In the genomic region with DNA sequence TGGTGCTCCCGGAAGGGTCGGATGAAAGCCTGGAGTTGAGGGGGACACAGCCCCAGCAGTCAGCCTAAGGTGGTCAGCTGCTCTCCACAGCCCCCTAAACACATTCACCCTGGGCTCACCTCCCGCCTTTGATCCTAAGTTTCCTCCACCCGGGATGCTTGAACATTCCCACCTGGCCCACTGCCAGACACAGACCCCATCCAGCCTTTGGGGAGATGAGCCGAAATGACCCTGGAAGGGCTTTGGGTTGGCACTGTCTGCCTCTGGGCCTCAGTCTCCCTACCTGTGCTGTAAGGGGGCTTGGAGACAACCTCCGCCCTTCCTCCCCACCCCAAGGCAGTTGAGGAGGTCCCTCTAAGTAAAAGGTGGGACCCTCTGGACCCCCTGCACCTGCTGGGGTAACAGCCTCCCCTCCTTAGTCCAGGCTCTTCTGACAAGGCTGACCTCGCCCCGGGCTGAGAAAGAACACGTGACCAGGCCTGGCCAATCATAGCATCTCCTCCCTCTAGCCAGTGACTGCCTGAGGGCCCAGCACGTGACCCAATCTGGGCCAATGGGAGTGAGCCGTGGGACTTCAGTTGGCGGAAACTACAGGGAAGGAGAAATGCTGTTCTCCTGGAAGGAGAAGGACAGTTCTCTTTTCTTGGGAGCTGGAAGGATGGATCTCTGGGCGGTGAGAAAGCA, we compare ENCODE assay signal across 15 cellular contexts. TPM values are rescaled to one million over a fixed set of nuclear protein-coding genes. Genes with fewer than 3 reads are reported as not detected.
DNase-seq lines count a peak whose midpoint lies in the region; ATAC-seq and TF ChIP-seq lines count a peak whose summit lies in the region.
"Had no signal": no experiment of that assay in that cellular context is flagged by ENCODE, and none has a peak within 500 bp of the region (broad histone marks: within the 10 kb centered on the region; RNA-seq: fewer than 3 reads in every experiment).

No MANE protein-coding gene starts in this region.

- no peaks in the 10 kb centered on the region for H3K9me3 Mint-ChIP-seq in activated CD8-positive, alpha-beta T cell treated with anti-CD3 and anti-CD28 coated beads, Interleukin-2, amount 10 ng/mL, durations not matched to agents 7 days and 5 days (ENCODE audit: insufficient read depth)
- no peaks in the 10 kb centered on the region for H3K9me3 Mint-ChIP-seq in naive thymus-derived CD4-positive, alpha-beta T cell
- H3K9me3 Mint-ChIP-seq in CD8-positive, alpha-beta T cell: no peaks in the 10 kb centered on the region
- H3K9me3 Mint-ChIP-seq in activated naive CD4-positive, alpha-beta T cell treated with anti-CD3 and anti-CD28 coated beads, Interleukin-2, amount 10 ng/mL, durations not matched to agents 7 days and 5 days: no peaks in the 10 kb centered on the region
- H3K9me3 Mint-ChIP-seq: activated CD4-positive, alpha-beta memory T cell treated with anti-CD3 and anti-CD28 coated beads for 36 hours; activated naive CD8-positive, alpha-beta T cell treated with anti-CD3 and anti-CD28 coated beads, Interleukin-2, amount 10 ng/mL, durations not matched to agents 7 days and 5 days; neural crest cell had no signal

- H3K4me3 ChIP-seq in HEK293 (ENCODE audit: low read depth, low read length): no peak overlapping the region
- H3K4me3 ChIP-seq in naive thymus-derived CD4-positive, alpha-beta T cell (ENCODE audit: low read length): no peak overlapping the region
- H3K4me3 ChIP-seq in CD8-positive, alpha-beta T cell (ENCODE audit: low read depth, low read length): no peak overlapping the region
- H3K4me3 ChIP-seq: smooth muscle cell had no signal

- peak; percentile 41 for ATAC-seq in activated CD8-positive, alpha-beta T cell treated with anti-CD3 and anti-CD28 coated beads, Interleukin-2, amount 10 ng/mL, durations not matched to agents 7 days and 5 days
- ATAC-seq in naive thymus-derived CD4-positive, alpha-beta T cell: peak; percentile 40
- no peak for ATAC-seq in CD8-positive, alpha-beta T cell
- ATAC-seq: left colon had no signal

- POLR2A ChIA-PET in HEK293 (lab: Yijun Ruan, JAX): interaction anchor here (1.3 kb wide), 1 partner anchor 43 kb away, joined by 3 read pairs; no protein-coding TSS in a partner anchor
- POLR2A ChIA-PET in activated CD8-positive, alpha-beta T cell treated with anti-CD3 and anti-CD28 coated beads, Interleukin-2, amount 10 ng/mL, durations not matched to agents 7 days and 5 days (lab: Charles Lee): interaction anchor here (1.0 kb wide), 1 partner anchor 17 kb away, joined by 3 read pairs; no protein-coding TSS in a partner anchor
- POLR2A ChIA-PET in naive thymus-derived CD4-positive, alpha-beta T cell (lab: Charles Lee): no interaction called here
- POLR2A ChIA-PET in CD8-positive, alpha-beta T cell (lab: Charles Lee): interaction anchor here (0.8 kb wide), 1 partner anchor 24 kb away, joined by 3 read pairs; no protein-coding TSS in a partner anchor

- peaks cover 0 to 97% of the 10 kb centered on the region in 2 experiments; a peak in 2 of 3 replicates for H3K36me3 ChIP-seq in HEK293 (ENCODE audit: control insufficient read depth in 2 of 2, insufficient read depth in 1 of 2, low read length in 2 of 2)
- peaks cover 0 to 77% (median 16%) of the 10 kb centered on the region in 3 experiments for H3K36me3 ChIP-seq in naive thymus-derived CD4-positive, alpha-beta T cell (ENCODE audit: control insufficient read depth in 2 of 3, insufficient read depth in 3 of 3, low read length in 3 of 3)
- peaks cover 57% of the 10 kb centered on the region for H3K36me3 ChIP-seq in CD8-positive, alpha-beta T cell (ENCODE audit: insufficient read depth, low read length)

- peak; percentile 64 for DNase-seq in AG08396 (ENCODE audit: low spot score)
- DNase-seq in activated CD8-positive, alpha-beta T cell treated with anti-CD3 and anti-CD28 coated beads, Interleukin-2, amount 10 ng/mL, durations not matched to agents 7 days and 5 days: no peak
- DNase-seq in naive thymus-derived CD4-positive, alpha-beta T cell: no peak
- DNase-seq in effector CD4-positive, alpha-beta T cell: no peak
- DNase-seq in CD8-positive, alpha-beta T cell: no peak
- no peak for DNase-seq in C1 segment of cervical spinal cord (lab: John Stamatoyannopoulos, UW)
- no peak for DNase-seq in activated naive CD4-positive, alpha-beta T cell treated with anti-CD3 and anti-CD28 coated beads, Interleukin-2, amount 10 ng/mL, durations not matched to agents 7 days and 5 days
- DNase-seq: activated CD4-positive, alpha-beta memory T cell treated with anti-CD3 and anti-CD28 coated beads for 36 hours; activated naive CD8-positive, alpha-beta T cell treated with anti-CD3 and anti-CD28 coated beads, Interleukin-2, amount 10 ng/mL, durations not matched to agents 7 days and 5 days; foreskin fibroblast; NCI-H1694 treated with DMSO at 0.1 percent for 48 hours had no signal

- H3K27ac ChIP-seq in HEK293 (ENCODE audit: extremely low read depth, low read depth, low read length): no peak overlapping the region
- no peak overlapping the region for H3K27ac ChIP-seq in naive thymus-derived CD4-positive, alpha-beta T cell (ENCODE audit: low read depth, low read length)
- no peak overlapping the region for H3K27ac ChIP-seq in CD8-positive, alpha-beta T cell (ENCODE audit: low read depth, low read length)

- no peaks in the 10 kb centered on the region for H3K27me3 ChIP-seq in naive thymus-derived CD4-positive, alpha-beta T cell (ENCODE audit: control insufficient read depth in 2 of 2, insufficient read depth in 2 of 2, low read length in 2 of 2)
- no peaks in the 10 kb centered on the region for H3K27me3 ChIP-seq in CD8-positive, alpha-beta T cell (ENCODE audit: insufficient read depth, low read length)

- no peaks in the 10 kb centered on the region for H3K27me3 Mint-ChIP-seq in activated CD8-positive, alpha-beta T cell treated with anti-CD3 and anti-CD28 coated beads, Interleukin-2, amount 10 ng/mL, durations not matched to agents 7 days and 5 days (ENCODE audit: low read depth)
- H3K27me3 Mint-ChIP-seq in naive thymus-derived CD4-positive, alpha-beta T cell: no peaks in the 10 kb centered on the region
- H3K27me3 Mint-ChIP-seq in CD8-positive, alpha-beta T cell (ENCODE audit: low read depth): no peaks in the 10 kb centered on the region
- H3K27me3 Mint-ChIP-seq in activated naive CD4-positive, alpha-beta T cell treated with anti-CD3 and anti-CD28 coated beads, Interleukin-2, amount 10 ng/mL, durations not matched to agents 7 days and 5 days: no peaks in the 10 kb centered on the region
- H3K27me3 Mint-ChIP-seq: activated CD4-positive, alpha-beta memory T cell treated with anti-CD3 and anti-CD28 coated beads for 36 hours; activated naive CD8-positive, alpha-beta T cell treated with anti-CD3 and anti-CD28 coated beads, Interleukin-2, amount 10 ng/mL, durations not matched to agents 7 days and 5 days had no signal

- H3K27ac Mint-ChIP-seq in activated CD8-positive, alpha-beta T cell treated with anti-CD3 and anti-CD28 coated beads, Interleukin-2, amount 10 ng/mL, durations not matched to agents 7 days and 5 days: no peak overlapping the region
- H3K27ac Mint-ChIP-seq in naive thymus-derived CD4-positive, alpha-beta T cell: peak overlapping the region in 6 of 9 donors; percentile 18 to 74 (median 52)
- H3K27ac Mint-ChIP-seq in CD8-positive, alpha-beta T cell: no peak overlapping the region
- H3K27ac Mint-ChIP-seq in activated naive CD4-positive, alpha-beta T cell treated with anti-CD3 and anti-CD28 coated beads, Interleukin-2, amount 10 ng/mL, durations not matched to agents 7 days and 5 days: no peak overlapping the region
- H3K27ac Mint-ChIP-seq: activated CD4-positive, alpha-beta memory T cell treated with anti-CD3 and anti-CD28 coated beads for 36 hours; activated naive CD8-positive, alpha-beta T cell treated with anti-CD3 and anti-CD28 coated beads, Interleukin-2, amount 10 ng/mL, durations not matched to agents 7 days and 5 days had no signal

- H3K4me1 ChIP-seq in HEK293 (ENCODE audit: control insufficient read depth, insufficient read depth, low read length): no peaks in the 10 kb centered on the region
- no peaks in the 10 kb centered on the region for H3K4me1 ChIP-seq in naive thymus-derived CD4-positive, alpha-beta T cell (ENCODE audit: control insufficient read depth in 2 of 2, insufficient read depth in 2 of 2, low read length in 2 of 2)
- H3K4me1 ChIP-seq in CD8-positive, alpha-beta T cell (ENCODE audit: insufficient read depth, low read length): no peaks in the 10 kb centered on the region

- H3K36me3 Mint-ChIP-seq in activated CD8-positive, alpha-beta T cell treated with anti-CD3 and anti-CD28 coated beads, Interleukin-2, amount 10 ng/mL, durations not matched to agents 7 days and 5 days (ENCODE audit: low read depth): peaks cover 51% of the 10 kb centered on the region
- peaks cover 7 to 40% (median 16%) of the 10 kb centered on the region in 5 donors for H3K36me3 Mint-ChIP-seq in naive thymus-derived CD4-positive, alpha-beta T cell
- peaks cover 82% of the 10 kb centered on the region for H3K36me3 Mint-ChIP-seq in CD8-positive, alpha-beta T cell
- peaks cover 51% of the 10 kb centered on the region for H3K36me3 Mint-ChIP-seq in activated naive CD4-positive, alpha-beta T cell treated with anti-CD3 and anti-CD28 coated beads, Interleukin-2, amount 10 ng/mL, durations not matched to agents 7 days and 5 days

- CTCF ChIA-PET in HEK293 (lab: Yijun Ruan, JAX): no interaction called here
- CTCF ChIA-PET in activated CD8-positive, alpha-beta T cell treated with anti-CD3 and anti-CD28 coated beads, Interleukin-2, amount 10 ng/mL, durations not matched to agents 7 days and 5 days (lab: Charles Lee): interaction anchor here (1.2 kb wide), 1 partner anchor 58 kb away, joined by 6 read pairs; no protein-coding TSS in a partner anchor
- CTCF ChIA-PET in naive thymus-derived CD4-positive, alpha-beta T cell (lab: Charles Lee): interaction anchor here (0.6 to 2.1 kb wide), 4 partner anchors 10 to 40 kb away, joined by 3 to 6 read pairs (median 4); no protein-coding TSS in a partner anchor
- CTCF ChIA-PET in CD8-positive, alpha-beta T cell (lab: Charles Lee): interaction anchor here (2.1 to 2.3 kb wide), 2 partner anchors 23 to 39 kb away, joined by 7 to 14 read pairs; partner anchors contain the start of gene PEDS1
- CTCF ChIA-PET in activated naive CD4-positive, alpha-beta T cell treated with anti-CD3 and anti-CD28 coated beads, Interleukin-2, amount 10 ng/mL, durations not matched to agents 7 days and 5 days (lab: Charles Lee): no interaction called here

- no peaks in the 10 kb centered on the region for H3K9me3 ChIP-seq in HEK293 (ENCODE audit: control insufficient read depth, insufficient read depth, low read depth, low read length)
- no peaks in the 10 kb centered on the region for H3K9me3 ChIP-seq in naive thymus-derived CD4-positive, alpha-beta T cell (ENCODE audit: control insufficient read depth in 2 of 3, low read length in 3 of 3)
- H3K9me3 ChIP-seq in CD8-positive, alpha-beta T cell (ENCODE audit: low read length): no peaks in the 10 kb centered on the region

- H3K4me3 Mint-ChIP-seq in activated CD8-positive, alpha-beta T cell treated with anti-CD3 and anti-CD28 coated beads, Interleukin-2, amount 10 ng/mL, durations not matched to agents 7 days and 5 days: no peak overlapping the region
- H3K4me3 Mint-ChIP-seq in naive thymus-derived CD4-positive, alpha-beta T cell: no peak overlapping the region
- H3K4me3 Mint-ChIP-seq in CD8-positive, alpha-beta T cell: no peak overlapping the region
- no peak overlapping the region for H3K4me3 Mint-ChIP-seq in activated naive CD4-positive, alpha-beta T cell treated with anti-CD3 and anti-CD28 coated beads, Interleukin-2, amount 10 ng/mL, durations not matched to agents 7 days and 5 days
- H3K4me3 Mint-ChIP-seq: activated CD4-positive, alpha-beta memory T cell treated with anti-CD3 and anti-CD28 coated beads for 36 hours; activated naive CD8-positive, alpha-beta T cell treated with anti-CD3 and anti-CD28 coated beads, Interleukin-2, amount 10 ng/mL, durations not matched to agents 7 days and 5 days; neural crest cell had no signal

- intact Hi-C loops in naive thymus-derived CD4-positive, alpha-beta T cell (cut with micrococcal nuclease): no loop called here
- intact Hi-C loops in CD8-positive, alpha-beta T cell (cut with DNase I, micrococcal nuclease): no loop called here

- TF ChIP-seq CTCF in HEK293 (tag by site-specific recombination; IDR thresholded peaks at IDR 0.05): no peak
- no peak for TF ChIP-seq CTCF in CD8-positive, alpha-beta T cell (IDR thresholded peaks at IDR 0.05)

- peaks cover 6% of the 10 kb centered on the region for H3K4me1 Mint-ChIP-seq in activated CD8-positive, alpha-beta T cell treated with anti-CD3 and anti-CD28 coated beads, Interleukin-2, amount 10 ng/mL, durations not matched to agents 7 days and 5 days (ENCODE audit: low read depth)
- peaks cover 0 to 12% (median 5%) of the 10 kb centered on the region in 7 donors for H3K4me1 Mint-ChIP-seq in naive thymus-derived CD4-positive, alpha-beta T cell
- no peaks in the 10 kb centered on the region for H3K4me1 Mint-ChIP-seq in CD8-positive, alpha-beta T cell (ENCODE audit: low read depth)
- peaks cover 8% of the 10 kb centered on the region for H3K4me1 Mint-ChIP-seq in activated naive CD4-positive, alpha-beta T cell treated with anti-CD3 and anti-CD28 coated beads, Interleukin-2, amount 10 ng/mL, durations not matched to agents 7 days and 5 days

RNA-seq across cellular contexts. Expression of gene UBE2V1, which starts 16.9 kb away (rescaled TPM):
- 100 to 1,000 TPM; 120 to 131 TPM for total RNA-seq in activated CD8-positive, alpha-beta T cell treated with anti-CD3 and anti-CD28 coated beads, Interleukin-2, amount 10 ng/mL, durations not matched to agents 7 days and 5 days
- 100 to 1,000 TPM; 131 to 167 (median 140) TPM for total RNA-seq in naive thymus-derived CD4-positive, alpha-beta T cell
- 100 to 1,000 TPM; 128 to 134 TPM for polyA plus RNA-seq in naive thymus-derived CD4-positive, alpha-beta T cell
- 100 to 1,000 TPM; 108 to 112 TPM for total RNA-seq in CD8-positive, alpha-beta T cell

RNA-seq across cellular contexts. Expression of gene PEDS1, which starts 23.7 kb away (rescaled TPM):
- 10 to 100 TPM; 28.7 to 30.2 TPM for total RNA-seq in activated CD8-positive, alpha-beta T cell treated with anti-CD3 and anti-CD28 coated beads, Interleukin-2, amount 10 ng/mL, durations not matched to agents 7 days and 5 days
- total RNA-seq in naive thymus-derived CD4-positive, alpha-beta T cell: 10 to 100 TPM; 16.0 to 27.6 (median 20.8) TPM
- polyA plus RNA-seq in naive thymus-derived CD4-positive, alpha-beta T cell: 10 to 100 TPM; 18.1 to 29.3 TPM
- total RNA-seq in CD8-positive, alpha-beta T cell: 10 to 100 TPM; 19.0 to 20.8 TPM

Comparison
In these comparisons a context has a peak if more than half of its experiments do, and no peak if none do; other contexts are left out.
1. H3K27ac Mint-ChIP-seq: peak in naive thymus-derived CD4-positive, alpha-beta T cell (6 of 9); none in activated CD8-positive, alpha-beta T cell treated with anti-CD3 and anti-CD28 coated beads, Interleukin-2, amount 10 ng/mL, durations not matched to agents 7 days and 5 days (single experiment), CD8-positive, alpha-beta T cell (single experiment) and activated naive CD4-positive, alpha-beta T cell treated with anti-CD3 and anti-CD28 coated beads, Interleukin-2, amount 10 ng/mL, durations not matched to agents 7 days and 5 days (single experiment).
2. CTCF ChIA-PET loops: an anchor here in activated CD8-positive, alpha-beta T cell treated with anti-CD3 and anti-CD28 coated beads, Interleukin-2, amount 10 ng/mL, durations not matched to agents 7 days and 5 days (1.2 kb wide), naive thymus-derived CD4-positive, alpha-beta T cell (0.6 to 2.1 kb wide) and CD8-positive, alpha-beta T cell (2.1 to 2.3 kb wide); none called in HEK293 and activated naive CD4-positive, alpha-beta T cell treated with anti-CD3 and anti-CD28 coated beads, Interleukin-2, amount 10 ng/mL, durations not matched to agents 7 days and 5 days.